In the genomic region with DNA sequence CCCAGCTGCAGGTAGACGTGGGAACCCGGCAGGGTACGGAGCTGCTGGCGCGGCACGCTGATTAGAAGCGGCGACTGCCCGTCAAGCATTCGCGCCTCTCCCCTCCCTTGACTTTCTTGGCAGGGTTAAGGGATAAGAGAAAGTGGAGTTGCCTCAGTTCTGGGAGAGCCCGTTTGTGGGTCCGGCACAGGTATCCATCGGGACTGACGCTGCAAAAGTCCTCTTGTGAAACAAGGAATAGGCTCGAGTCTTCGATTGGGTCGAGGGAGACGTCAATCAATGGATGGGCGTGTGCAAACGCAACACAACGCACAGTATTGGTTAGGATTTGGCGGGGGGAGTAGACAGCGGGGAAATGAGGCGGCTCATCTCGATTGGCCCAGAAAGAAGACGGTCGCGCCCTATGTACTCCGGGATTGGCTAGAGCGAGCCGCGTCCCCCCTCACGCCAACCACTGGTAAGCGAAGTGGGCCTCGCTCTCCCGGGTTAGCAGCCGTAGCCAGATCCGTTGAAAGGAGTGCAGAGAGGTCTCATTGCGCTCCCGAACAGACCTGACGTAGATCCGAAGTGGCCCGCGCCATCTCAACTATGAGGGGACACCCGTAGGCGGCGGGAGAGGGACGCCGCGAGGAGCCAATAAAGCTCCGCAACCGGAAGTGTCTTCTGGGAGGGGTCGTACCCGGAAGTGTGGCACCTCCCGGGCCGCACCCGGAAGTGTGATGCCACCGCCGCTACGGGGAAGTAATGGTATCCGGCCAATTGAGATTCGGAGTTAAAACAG, we compare ENCODE assay signal across 1 cellular context.
TF ChIP-seq lines count a peak whose summit lies in the region.

Gene MON1B, plus strand, starts transcription at position 713 of the 781 bp plus-strand sequence. CDS start 296 bp downstream, outside the sequence.

TF ChIP-seq in K562, 482 proteins besides CTCF, POLR2A, EP300 and RAD21 (continued from another document and continues in another):
- TF ChIP-seq, protein P1, sequence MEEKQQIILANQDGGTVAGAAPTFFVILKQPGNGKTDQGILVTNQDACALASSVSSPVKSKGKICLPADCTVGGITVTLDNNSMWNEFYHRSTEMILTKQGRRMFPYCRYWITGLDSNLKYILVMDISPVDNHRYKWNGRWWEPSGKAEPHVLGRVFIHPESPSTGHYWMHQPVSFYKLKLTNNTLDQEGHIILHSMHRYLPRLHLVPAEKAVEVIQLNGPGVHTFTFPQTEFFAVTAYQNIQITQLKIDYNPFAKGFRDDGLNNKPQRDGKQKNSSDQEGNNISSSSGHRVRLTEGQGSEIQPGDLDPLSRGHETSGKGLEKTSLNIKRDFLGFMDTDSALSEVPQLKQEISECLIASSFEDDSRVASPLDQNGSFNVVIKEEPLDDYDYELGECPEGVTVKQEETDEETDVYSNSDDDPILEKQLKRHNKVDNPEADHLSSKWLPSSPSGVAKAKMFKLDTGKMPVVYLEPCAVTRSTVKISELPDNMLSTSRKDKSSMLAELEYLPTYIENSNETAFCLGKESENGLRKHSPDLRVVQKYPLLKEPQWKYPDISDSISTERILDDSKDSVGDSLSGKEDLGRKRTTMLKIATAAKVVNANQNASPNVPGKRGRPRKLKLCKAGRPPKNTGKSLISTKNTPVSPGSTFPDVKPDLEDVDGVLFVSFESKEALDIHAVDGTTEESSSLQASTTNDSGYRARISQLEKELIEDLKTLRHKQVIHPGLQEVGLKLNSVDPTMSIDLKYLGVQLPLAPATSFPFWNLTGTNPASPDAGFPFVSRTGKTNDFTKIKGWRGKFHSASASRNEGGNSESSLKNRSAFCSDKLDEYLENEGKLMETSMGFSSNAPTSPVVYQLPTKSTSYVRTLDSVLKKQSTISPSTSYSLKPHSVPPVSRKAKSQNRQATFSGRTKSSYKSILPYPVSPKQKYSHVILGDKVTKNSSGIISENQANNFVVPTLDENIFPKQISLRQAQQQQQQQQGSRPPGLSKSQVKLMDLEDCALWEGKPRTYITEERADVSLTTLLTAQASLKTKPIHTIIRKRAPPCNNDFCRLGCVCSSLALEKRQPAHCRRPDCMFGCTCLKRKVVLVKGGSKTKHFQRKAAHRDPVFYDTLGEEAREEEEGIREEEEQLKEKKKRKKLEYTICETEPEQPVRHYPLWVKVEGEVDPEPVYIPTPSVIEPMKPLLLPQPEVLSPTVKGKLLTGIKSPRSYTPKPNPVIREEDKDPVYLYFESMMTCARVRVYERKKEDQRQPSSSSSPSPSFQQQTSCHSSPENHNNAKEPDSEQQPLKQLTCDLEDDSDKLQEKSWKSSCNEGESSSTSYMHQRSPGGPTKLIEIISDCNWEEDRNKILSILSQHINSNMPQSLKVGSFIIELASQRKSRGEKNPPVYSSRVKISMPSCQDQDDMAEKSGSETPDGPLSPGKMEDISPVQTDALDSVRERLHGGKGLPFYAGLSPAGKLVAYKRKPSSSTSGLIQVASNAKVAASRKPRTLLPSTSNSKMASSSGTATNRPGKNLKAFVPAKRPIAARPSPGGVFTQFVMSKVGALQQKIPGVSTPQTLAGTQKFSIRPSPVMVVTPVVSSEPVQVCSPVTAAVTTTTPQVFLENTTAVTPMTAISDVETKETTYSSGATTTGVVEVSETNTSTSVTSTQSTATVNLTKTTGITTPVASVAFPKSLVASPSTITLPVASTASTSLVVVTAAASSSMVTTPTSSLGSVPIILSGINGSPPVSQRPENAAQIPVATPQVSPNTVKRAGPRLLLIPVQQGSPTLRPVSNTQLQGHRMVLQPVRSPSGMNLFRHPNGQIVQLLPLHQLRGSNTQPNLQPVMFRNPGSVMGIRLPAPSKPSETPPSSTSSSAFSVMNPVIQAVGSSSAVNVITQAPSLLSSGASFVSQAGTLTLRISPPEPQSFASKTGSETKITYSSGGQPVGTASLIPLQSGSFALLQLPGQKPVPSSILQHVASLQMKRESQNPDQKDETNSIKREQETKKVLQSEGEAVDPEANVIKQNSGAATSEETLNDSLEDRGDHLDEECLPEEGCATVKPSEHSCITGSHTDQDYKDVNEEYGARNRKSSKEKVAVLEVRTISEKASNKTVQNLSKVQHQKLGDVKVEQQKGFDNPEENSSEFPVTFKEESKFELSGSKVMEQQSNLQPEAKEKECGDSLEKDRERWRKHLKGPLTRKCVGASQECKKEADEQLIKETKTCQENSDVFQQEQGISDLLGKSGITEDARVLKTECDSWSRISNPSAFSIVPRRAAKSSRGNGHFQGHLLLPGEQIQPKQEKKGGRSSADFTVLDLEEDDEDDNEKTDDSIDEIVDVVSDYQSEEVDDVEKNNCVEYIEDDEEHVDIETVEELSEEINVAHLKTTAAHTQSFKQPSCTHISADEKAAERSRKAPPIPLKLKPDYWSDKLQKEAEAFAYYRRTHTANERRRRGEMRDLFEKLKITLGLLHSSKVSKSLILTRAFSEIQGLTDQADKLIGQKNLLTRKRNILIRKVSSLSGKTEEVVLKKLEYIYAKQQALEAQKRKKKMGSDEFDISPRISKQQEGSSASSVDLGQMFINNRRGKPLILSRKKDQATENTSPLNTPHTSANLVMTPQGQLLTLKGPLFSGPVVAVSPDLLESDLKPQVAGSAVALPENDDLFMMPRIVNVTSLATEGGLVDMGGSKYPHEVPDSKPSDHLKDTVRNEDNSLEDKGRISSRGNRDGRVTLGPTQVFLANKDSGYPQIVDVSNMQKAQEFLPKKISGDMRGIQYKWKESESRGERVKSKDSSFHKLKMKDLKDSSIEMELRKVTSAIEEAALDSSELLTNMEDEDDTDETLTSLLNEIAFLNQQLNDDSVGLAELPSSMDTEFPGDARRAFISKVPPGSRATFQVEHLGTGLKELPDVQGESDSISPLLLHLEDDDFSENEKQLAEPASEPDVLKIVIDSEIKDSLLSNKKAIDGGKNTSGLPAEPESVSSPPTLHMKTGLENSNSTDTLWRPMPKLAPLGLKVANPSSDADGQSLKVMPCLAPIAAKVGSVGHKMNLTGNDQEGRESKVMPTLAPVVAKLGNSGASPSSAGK (IDR thresholded peaks at IDR 0.05), result peak; percentile 36; the same call in 1 of the 2 replicates
- no peak for TF ChIP-seq SNRNP70 (optimal IDR thresholded peaks at IDR 0.05; ENCODE audit: low read depth, low read length)
- 0 out of 2 replicates have a peak, but pooled peaks have one; percentile 40 for TF ChIP-seq E2F4 (CRISPR knock-in tag; IDR thresholded peaks at IDR 0.05; ENCODE audit: low read depth)
- TF ChIP-seq, protein P2, sequence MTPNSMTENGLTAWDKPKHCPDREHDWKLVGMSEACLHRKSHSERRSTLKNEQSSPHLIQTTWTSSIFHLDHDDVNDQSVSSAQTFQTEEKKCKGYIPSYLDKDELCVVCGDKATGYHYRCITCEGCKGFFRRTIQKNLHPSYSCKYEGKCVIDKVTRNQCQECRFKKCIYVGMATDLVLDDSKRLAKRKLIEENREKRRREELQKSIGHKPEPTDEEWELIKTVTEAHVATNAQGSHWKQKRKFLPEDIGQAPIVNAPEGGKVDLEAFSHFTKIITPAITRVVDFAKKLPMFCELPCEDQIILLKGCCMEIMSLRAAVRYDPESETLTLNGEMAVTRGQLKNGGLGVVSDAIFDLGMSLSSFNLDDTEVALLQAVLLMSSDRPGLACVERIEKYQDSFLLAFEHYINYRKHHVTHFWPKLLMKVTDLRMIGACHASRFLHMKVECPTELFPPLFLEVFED (CRISPR knock-in tag; conservative IDR thresholded peaks at IDR 0.05), result no peak
- peak; percentile 93 for TF ChIP-seq NFYB (IDR thresholded peaks at IDR 0.05; ENCODE audit: extremely low read depth, insufficient read length)
- TF ChIP-seq RBM14 (IDR thresholded peaks at IDR 0.05; ENCODE audit: borderline replicate concordance, insufficient read depth, low read depth, low read length), result no peak
- TF ChIP-seq POLR2H (tag; IDR thresholded peaks at IDR 0.05; ENCODE audit: low read depth), result peak; percentile 84
- TF ChIP-seq CBX3 (IDR thresholded peaks at IDR 0.05; ENCODE audit: borderline replicate concordance in 1 of 2, low read length in 2 of 2), result peak in 1 of 2 experiments; percentile 15; a peak in 1 of 3 replicates
- TF ChIP-seq ZNF212 (CRISPR knock-in tag; IDR thresholded peaks at IDR 0.05), result no peak
- TF ChIP-seq SMARCA5 (IDR thresholded peaks at IDR 0.05), result no peak
- TF ChIP-seq SUPT5H (IDR thresholded peaks at IDR 0.05), result peak; percentile 82
- no peak for TF ChIP-seq NCOA4 (IDR thresholded peaks at IDR 0.05; ENCODE audit: partially characterized antibody)
- TF ChIP-seq KLF6 (CRISPR knock-in tag; IDR thresholded peaks at IDR 0.05; ENCODE audit: borderline replicate concordance), result peak; percentile 83; the same call in 1 of the 2 replicates
- TF ChIP-seq ESRRA (IDR thresholded peaks at IDR 0.05; ENCODE audit: borderline replicate concordance, low read depth), result no peak
- no peak for TF ChIP-seq RBM39 (optimal IDR thresholded peaks at IDR 0.05; ENCODE audit: low read depth, low read length)
- peak; percentile 97 for TF ChIP-seq ELF2 (CRISPR knock-in tag; IDR thresholded peaks at IDR 0.05)
- no peak for TF ChIP-seq PURB (CRISPR knock-in tag; IDR thresholded peaks at IDR 0.05; ENCODE audit: low read depth)
- peak; percentile 73 for TF ChIP-seq C11orf30 (IDR thresholded peaks at IDR 0.05; ENCODE audit: low read depth)
- 0 out of 4 replicates have a peak, but pooled peaks of 1 of the 2 experiments have one; percentile 5 for TF ChIP-seq RCOR1 (IDR thresholded peaks at IDR 0.05; ENCODE audit: borderline replicate concordance in 1 of 2, low read depth in 2 of 2, low read length in 2 of 2)
- peak; percentile 99 for TF ChIP-seq GABPA (tag; conservative IDR thresholded peaks at IDR 0.05; ENCODE audit: low read depth)
- no peak for TF ChIP-seq HMGN3 (IDR thresholded peaks at IDR 0.05; ENCODE audit: borderline replicate concordance, extremely low read depth, insufficient read length, low read depth, low read length)
- TF ChIP-seq ATF2 (CRISPR knock-in tag; IDR thresholded peaks at IDR 0.05), result no peak
- no peak for TF ChIP-seq STAG1 (CRISPR knock-in tag; IDR thresholded peaks at IDR 0.05; ENCODE audit: borderline replicate concordance)
- TF ChIP-seq CC2D1A (IDR thresholded peaks at IDR 0.05), result peak; percentile 52; the same call in 1 of the 2 replicates
- TF ChIP-seq YY1 (IDR thresholded peaks at IDR 0.05; ENCODE audit: borderline replicate concordance in 1 of 3, control insufficient read depth in 1 of 3, extremely low read depth in 1 of 3, insufficient read depth in 3 of 3, insufficient read length in 1 of 3, insufficient replicate concordance in 2 of 3, low read depth in 1 of 3, low read length in 2 of 3), result peak in 2 of 3 experiments; percentile 53 to 62
- TF ChIP-seq DIDO1 (tag; IDR thresholded peaks at IDR 0.05; ENCODE audit: low read depth), result peak; percentile 53; the same call in 1 of the 2 replicates
- no peak for TF ChIP-seq TGIF2 (CRISPR knock-in tag; IDR thresholded peaks at IDR 0.05)
- TF ChIP-seq SP1 (CRISPR knock-in tag; IDR thresholded peaks at IDR 0.05), result peak; percentile 69
- TF ChIP-seq, protein P3, sequence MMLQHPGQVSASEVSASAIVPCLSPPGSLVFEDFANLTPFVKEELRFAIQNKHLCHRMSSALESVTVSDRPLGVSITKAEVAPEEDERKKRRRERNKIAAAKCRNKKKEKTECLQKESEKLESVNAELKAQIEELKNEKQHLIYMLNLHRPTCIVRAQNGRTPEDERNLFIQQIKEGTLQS (IDR thresholded peaks at IDR 0.05), result peak; percentile 31; the same call in 1 of the 2 replicates
- TF ChIP-seq, protein P3 (CRISPR knock-in tag; conservative IDR thresholded peaks at IDR 0.05), result no peak
- TF ChIP-seq SIN3B (IDR thresholded peaks at IDR 0.05; ENCODE audit: low read depth), result peak; percentile 57
- TF ChIP-seq TRIM24 (IDR thresholded peaks at IDR 0.05), result peak in 1 of 2 experiments; percentile 37; a peak in 1 of 4 replicates
- no peak for TF ChIP-seq XRCC4 (IDR thresholded peaks at IDR 0.05; ENCODE audit: extremely low read depth, insufficient read depth, insufficient read length)
- peak; percentile 97 for TF ChIP-seq E2F8 (IDR thresholded peaks at IDR 0.05; ENCODE audit: low read depth, partially characterized antibody)
- TF ChIP-seq, protein P4, sequence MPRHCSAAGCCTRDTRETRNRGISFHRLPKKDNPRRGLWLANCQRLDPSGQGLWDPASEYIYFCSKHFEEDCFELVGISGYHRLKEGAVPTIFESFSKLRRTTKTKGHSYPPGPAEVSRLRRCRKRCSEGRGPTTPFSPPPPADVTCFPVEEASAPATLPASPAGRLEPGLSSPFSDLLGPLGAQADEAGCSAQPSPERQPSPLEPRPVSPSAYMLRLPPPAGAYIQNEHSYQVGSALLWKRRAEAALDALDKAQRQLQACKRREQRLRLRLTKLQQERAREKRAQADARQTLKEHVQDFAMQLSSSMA (CRISPR knock-in tag; IDR thresholded peaks at IDR 0.05), result peak; percentile 97
- TF ChIP-seq ZBED1 (IDR thresholded peaks at IDR 0.05), result no peak
